In the genomic region with DNA sequence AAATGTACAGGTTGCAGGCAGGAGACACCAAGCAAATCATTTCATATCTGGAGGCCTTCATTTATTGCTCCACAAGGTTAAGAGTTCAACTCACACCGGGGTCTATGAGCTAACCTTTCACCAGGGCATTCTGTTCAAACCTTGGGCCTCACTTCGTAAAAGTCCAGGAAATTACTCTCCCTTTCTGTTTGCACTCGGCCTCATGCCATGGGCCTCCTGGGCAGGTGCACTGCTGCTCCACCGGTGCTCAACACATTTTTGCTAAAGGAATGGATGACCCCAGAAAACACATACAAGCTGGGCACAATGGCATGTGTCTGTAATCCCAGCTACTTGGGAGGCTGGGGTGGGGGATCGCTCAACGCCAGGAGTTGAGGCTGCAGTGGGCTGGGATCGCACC, we compare ENCODE assay signal across 22 cellular contexts. TPM values are rescaled to one million over a fixed set of nuclear protein-coding genes. Genes with fewer than 3 reads are reported as not detected.
DNase-seq lines count a peak whose midpoint lies in the region; ATAC-seq and TF ChIP-seq lines count a peak whose summit lies in the region.
"Had no signal": no experiment of that assay in that cellular context is flagged by ENCODE, and none has a peak within 500 bp of the region (broad histone marks: within the 10 kb centered on the region; RNA-seq: fewer than 3 reads in every experiment).

No MANE protein-coding gene starts in this region.

- POLR2A ChIA-PET in WTC11 (lab: Charles Lee) = no interaction called here

- peaks cover 16% of the 10 kb centered on the region for H3K4me1 Mint-ChIP-seq in activated naive CD4-positive, alpha-beta T cell treated with anti-CD3 and anti-CD28 coated beads, Interleukin-2, amount 50 U/mL, for 24 hours
- H3K4me1 Mint-ChIP-seq in WTC11 = peaks cover 4% of the 10 kb centered on the region; the same call in 1 of the 2 replicates

- ATAC-seq in WTC11 = no peak
- no peak for ATAC-seq in HG03571 (IDR thresholded peaks at IDR 0.05; ENCODE audit: unreplicated experiment)
- ATAC-seq in HG02678 (IDR thresholded peaks at IDR 0.05; ENCODE audit: unreplicated experiment) = no peak
- no peak for ATAC-seq in GM21723 (IDR thresholded peaks at IDR 0.05; ENCODE audit: unreplicated experiment)
- ATAC-seq: T-cell had no signal

- TF ChIP-seq CTCF in WTC11 (IDR thresholded peaks at IDR 0.05) (no peak), colonic mucosa (IDR thresholded peaks at IDR 0.05) (no peak)

- no peak overlapping the region for H3K27ac Mint-ChIP-seq in activated naive CD4-positive, alpha-beta T cell treated with anti-CD3 and anti-CD28 coated beads, Interleukin-2, amount 50 U/mL, for 24 hours
- H3K27ac Mint-ChIP-seq in WTC11 = no peak overlapping the region
- H3K27ac Mint-ChIP-seq: T-cell had no signal

- H3K4me3 ChIP-seq in neuronal stem cell (ENCODE audit: low read length in 2 of 2) (no peak overlapping the region), colonic mucosa (no peak overlapping the region)
- H3K4me3 ChIP-seq: GM12878 had no signal

- no peak overlapping the region for H2BK120ac ChIP-seq in neuronal stem cell (ENCODE audit: low read depth, low read length)

- H3K27me3 ChIP-seq in neuronal stem cell (ENCODE audit: control insufficient read depth in 3 of 3, insufficient read depth in 3 of 3, low read depth in 1 of 3, low read length in 3 of 3) (no peaks in the 10 kb centered on the region), colonic mucosa (no peaks in the 10 kb centered on the region)

- H3K36me3 Mint-ChIP-seq in activated naive CD4-positive, alpha-beta T cell treated with anti-CD3 and anti-CD28 coated beads, Interleukin-2, amount 50 U/mL, for 24 hours = no peaks in the 10 kb centered on the region
- H3K36me3 Mint-ChIP-seq in WTC11 = no peaks in the 10 kb centered on the region
- H3K36me3 Mint-ChIP-seq: T-cell had no signal

- DNase-seq in activated naive CD4-positive, alpha-beta T cell treated with Interleukin-2 at 50 U/mL for 16 hours = no peak
- no peak for DNase-seq in WTC11 (ENCODE audit: low spot score)
- DNase-seq in neuronal stem cell (ENCODE audit: low spot score) = no peak
- no peak for DNase-seq in colonic mucosa
- DNase-seq: 8988T; CD4-positive, alpha-beta memory T cell; EL; GOT3; NCI-H1105 treated with DMSO at 0.1 percent for 48 hours; NCI-H1694; NCI-H2081 treated with DMSO at 0.1 percent for 48 hours; NK-92 treated with Interleukin-12 subunit alpha and Interleukin-12 subunit beta, amount 100 ng/mL, for 24 hours; OCI-M1; SHP77; SK-N-SH; T-cell had no signal

- H3K14ac ChIP-seq in neuronal stem cell (ENCODE audit: low read length) = no peak overlapping the region

- no peaks in the 10 kb centered on the region for H3K27me3 Mint-ChIP-seq in activated naive CD4-positive, alpha-beta T cell treated with anti-CD3 and anti-CD28 coated beads, Interleukin-2, amount 50 U/mL, for 24 hours
- H3K27me3 Mint-ChIP-seq in WTC11 (ENCODE audit: low read depth) = peaks cover 47% of the 10 kb centered on the region
- H3K27me3 Mint-ChIP-seq: CD4-positive, alpha-beta memory T cell; IgD-negative memory B cell; T-cell had no signal

- H3K27ac ChIP-seq in neuronal stem cell (replicated peaks; ENCODE audit: low read length) = no peak overlapping the region
- H3K27ac ChIP-seq in colonic mucosa = no peak overlapping the region

- no peak overlapping the region for H4K8ac ChIP-seq in neuronal stem cell (ENCODE audit: low read depth, low read length)

- no peak overlapping the region for H2BK5ac ChIP-seq in neuronal stem cell (ENCODE audit: low read length)

- CTCF ChIA-PET in WTC11 (lab: Charles Lee) = interaction anchor here (1.0 kb wide), 1 partner anchor 17 kb away, joined by 3 read pairs; a partner anchor contains a TSS

- WGBS in neuronal stem cell (ENCODE audit: extremely low coverage in 2 of 2, insufficient read length in 2 of 2, insufficient replicate concordance in 1 of 2), 2 donors = no CpG with 5 or more reads among the region's 7 CpGs

- H2AFZ ChIP-seq in neuronal stem cell (ENCODE audit: low read length) = no peak overlapping the region

- H2BK15ac ChIP-seq in neuronal stem cell (ENCODE audit: low read length) = no peak overlapping the region

- peak overlapping the region; percentile 55 for H3K23ac ChIP-seq in neuronal stem cell (ENCODE audit: low read depth, low read length, poor library complexity)

- H3K36me3 ChIP-seq in neuronal stem cell (replicated peaks in 1 of 2; ENCODE audit: control insufficient read depth in 2 of 2, insufficient read depth in 2 of 2, low read length in 2 of 2) (no peaks in the 10 kb centered on the region), colonic mucosa (no peaks in the 10 kb centered on the region)

- H3K4me3 Mint-ChIP-seq in activated naive CD4-positive, alpha-beta T cell treated with anti-CD3 and anti-CD28 coated beads, Interleukin-2, amount 50 U/mL, for 24 hours = peak overlapping the region; percentile 20
- no peak overlapping the region for H3K4me3 Mint-ChIP-seq in WTC11
- H3K4me3 Mint-ChIP-seq: T-cell had no signal

- H3K4me1 ChIP-seq in neuronal stem cell (ENCODE audit: control insufficient read depth in 2 of 2, insufficient read depth in 1 of 2, low read depth in 1 of 2, low read length in 2 of 2) (peaks cover 0 to 9% of the 10 kb centered on the region in 2 donors), colonic mucosa (no peaks in the 10 kb centered on the region)

- H3K9ac ChIP-seq in neuronal stem cell (ENCODE audit: low read depth, low read length, poor library complexity) (no peak overlapping the region), colonic mucosa (ENCODE audit: low read depth in 2 of 2, low read length in 2 of 2) (no peak overlapping the region)
- H3K9ac ChIP-seq: SK-N-SH had no signal

- H3K4ac ChIP-seq in neuronal stem cell (ENCODE audit: low read length) = no peak overlapping the region

- H3K18ac ChIP-seq in neuronal stem cell (ENCODE audit: low read length) = no peak overlapping the region

- H2AK5ac ChIP-seq in neuronal stem cell (ENCODE audit: low read depth, low read length) = no peak overlapping the region

- no peaks in the 10 kb centered on the region for H3K9me3 ChIP-seq in neuronal stem cell (replicated peaks in 1 of 2; ENCODE audit: control insufficient read depth in 2 of 2, insufficient read depth in 1 of 2, low read depth in 1 of 2, low read length in 2 of 2)
- no peaks in the 10 kb centered on the region for H3K9me3 ChIP-seq in colonic mucosa
- H3K9me3 ChIP-seq: SK-N-SH had no signal

- H4K91ac ChIP-seq in neuronal stem cell (ENCODE audit: low read depth, low read length, poor library complexity) = no peak overlapping the region

- no peak overlapping the region for H2BK12ac ChIP-seq in neuronal stem cell (ENCODE audit: low read length)

- no peaks in the 10 kb centered on the region for H3K79me1 ChIP-seq in neuronal stem cell (ENCODE audit: low read depth, low read length)

- no peak overlapping the region for H3K4me2 ChIP-seq in neuronal stem cell (ENCODE audit: insufficient read depth, low read length, poor library complexity, severe bottlenecking)
- H3K4me2 ChIP-seq: SK-N-SH had no signal

- H3K9me3 Mint-ChIP-seq in activated naive CD4-positive, alpha-beta T cell treated with anti-CD3 and anti-CD28 coated beads, Interleukin-2, amount 50 U/mL, for 24 hours = no peaks in the 10 kb centered on the region
- H3K9me3 Mint-ChIP-seq in WTC11 = no peaks in the 10 kb centered on the region
- H3K9me3 Mint-ChIP-seq: CD4-positive, alpha-beta memory T cell; IgD-negative memory B cell; T-cell had no signal

- intact Hi-C loops in colonic mucosa (cut with DNase I) = no loop called here

TF ChIP-seq in WTC11, 78 proteins besides CTCF, POLR2A, EP300 and RAD21:
- TF ChIP-seq FOXP1 (CRISPR knock-in tag; IDR thresholded peaks at IDR 0.05; ENCODE audit: borderline replicate concordance) (0 out of 2 replicates have a peak, but pooled peaks have one; percentile 16), KAT7 (CRISPR knock-in tag; IDR thresholded peaks at IDR 0.05; ENCODE audit: borderline replicate concordance) (no peak)
TF ChIP-seq in WTC11: peak in this region for 1.

RNA-seq across cellular contexts. Expression of a gene that starts 16.6 kb away (rescaled TPM):
- total RNA-seq in WTC11 (2021) = 72.9 to 95.0 TPM (median 76.5 TPM) in 3 replicates
- 10.9 TPM for polyA plus RNA-seq in neuronal stem cell (2013, experiment 1 of 2)
- 10.8 TPM for polyA plus RNA-seq in neuronal stem cell (2013, experiment 2 of 2)
- 10 to 100 TPM; 28.6 to 79.4 TPM for total RNA-seq in colonic mucosa

RNA-seq across cellular contexts. Expression of a gene that starts 17.6 kb away (rescaled TPM):
- total RNA-seq in WTC11 (2021) (0.37 to 1.1 TPM (median 0.92 TPM) in 3 replicates), colonic mucosa (1 to 10 TPM; 1.1 to 1.7 TPM)
- polyA plus RNA-seq in neuronal stem cell (2013, experiment 1 of 2) = 0.28 TPM
- 0.22 TPM for polyA plus RNA-seq in neuronal stem cell (2013, experiment 2 of 2)
